ENCODE assay signal across 1 cellular context in the genomic region with DNA sequence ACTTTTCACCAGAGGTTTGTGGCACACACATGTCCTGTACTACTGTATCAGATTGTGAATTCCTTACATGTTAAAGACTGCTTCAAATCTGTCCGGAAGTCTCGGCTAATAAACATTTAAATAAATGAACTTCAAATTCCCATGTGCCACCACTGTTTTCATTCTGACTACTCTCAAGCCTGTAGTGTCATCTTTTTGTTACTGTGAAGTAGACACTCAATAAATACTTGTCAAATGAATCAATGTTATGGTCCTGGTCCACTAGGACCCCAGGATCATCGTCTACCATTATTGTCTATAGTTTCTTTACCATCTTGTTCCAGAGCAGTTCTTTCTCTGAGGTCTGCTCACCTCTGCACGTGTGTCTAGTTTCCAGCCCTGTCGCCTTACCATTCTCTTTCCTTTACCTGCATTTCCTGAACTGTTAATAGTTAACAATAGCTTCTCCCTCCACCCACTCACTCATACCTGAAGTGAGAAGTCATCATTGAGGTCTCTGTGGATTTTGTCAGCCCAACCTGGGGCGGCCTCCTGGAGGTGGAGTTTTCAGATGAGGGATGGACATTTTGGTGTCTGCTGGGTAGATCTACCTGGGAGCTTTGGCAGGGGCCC.
TF ChIP-seq lines count a peak whose summit lies in the region.

No MANE protein-coding gene starts in this region.

TF ChIP-seq in IMR-90, 13 proteins besides CTCF, POLR2A, EP300 and RAD21 (continued from another document):
- TF ChIP-seq, protein P1, sequence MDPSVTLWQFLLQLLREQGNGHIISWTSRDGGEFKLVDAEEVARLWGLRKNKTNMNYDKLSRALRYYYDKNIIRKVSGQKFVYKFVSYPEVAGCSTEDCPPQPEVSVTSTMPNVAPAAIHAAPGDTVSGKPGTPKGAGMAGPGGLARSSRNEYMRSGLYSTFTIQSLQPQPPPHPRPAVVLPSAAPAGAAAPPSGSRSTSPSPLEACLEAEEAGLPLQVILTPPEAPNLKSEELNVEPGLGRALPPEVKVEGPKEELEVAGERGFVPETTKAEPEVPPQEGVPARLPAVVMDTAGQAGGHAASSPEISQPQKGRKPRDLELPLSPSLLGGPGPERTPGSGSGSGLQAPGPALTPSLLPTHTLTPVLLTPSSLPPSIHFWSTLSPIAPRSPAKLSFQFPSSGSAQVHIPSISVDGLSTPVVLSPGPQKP (IDR thresholded peaks at IDR 0.05; ENCODE audit: borderline replicate concordance, low read depth, low read length) = no peak
- TF ChIP-seq CHD1 (IDR thresholded peaks at IDR 0.05; ENCODE audit: low read depth, low read length) (no peak), FOS (IDR thresholded peaks at IDR 0.05; ENCODE audit: low read depth, low read length) (no peak), RCOR1 (IDR thresholded peaks at IDR 0.05; ENCODE audit: insufficient replicate concordance, low read length) (no peak), SMC3 (IDR thresholded peaks at IDR 0.05; ENCODE audit: low read depth, low read length) (no peak), BHLHE40 (IDR thresholded peaks at IDR 0.05; ENCODE audit: low read depth, low read length) (no peak), MAZ (IDR thresholded peaks at IDR 0.05; ENCODE audit: borderline replicate concordance, low read depth, low read length) (no peak), MAFK (IDR thresholded peaks at IDR 0.05; ENCODE audit: low read depth, low read length) (no peak)
